In genomic region chr19:9914001-9914314, GRCh38 we compare ENCODE assay signal across 8 cellular contexts. TPM values are rescaled to one million over a fixed set of nuclear protein-coding genes. Genes with fewer than 3 reads are reported as not detected.
A peak's percentile ranks its signal among the peaks of the same experiment; 100 is the strongest.
DNase-seq lines count a peak whose midpoint lies in the region; ATAC-seq and TF ChIP-seq lines count a peak whose summit lies in the region.

No MANE protein-coding gene starts in this region.

- intact Hi-C loops in psoas muscle (cut with DNase I): no loop called here

- TF ChIP-seq CTCF in WI38 (IDR thresholded peaks at IDR 0.05; ENCODE audit: low read depth, low read length) (no peak), foreskin fibroblast (IDR thresholded peaks at IDR 0.05; ENCODE audit: low read depth, low read length) (no peak), psoas muscle (IDR thresholded peaks at IDR 0.05) (no peak)

- ATAC-seq in psoas muscle: no peak

- H3K4me3 ChIP-seq in GM08714 (ENCODE audit: low read length): peak overlapping the region; percentile 39; the same call in 1 of the 2 replicates
- peak overlapping the region; percentile 56 for H3K4me3 ChIP-seq in WI38 (ENCODE audit: low read depth, low read length)
- H3K4me3 ChIP-seq in foreskin fibroblast (ENCODE audit: low read depth in 1 of 2, low read length in 2 of 2): peak overlapping the region; percentile 28 to 49
- peak overlapping the region; percentile 58 for H3K4me3 ChIP-seq in psoas muscle

- DNase-seq in foreskin fibroblast (no peak), psoas muscle (no peak), cortex of kidney (lab: John Stamatoyannopoulos, UW) (no peak), dermis blood vessel endothelial cell (no peak), NCI-H1436 treated with DMSO at 0.1 percent for 48 hours (lab: John Stamatoyannopoulos, UW) (no peak)
- no peak for DNase-seq in stimulated activated CD4-positive, alpha-beta T cell treated with anti-CD3 and anti-CD28 coated beads, Interleukin-2, amount 100 ng/mL, for 24 hours

- no peaks in the 10 kb centered on the region for H3K9me3 ChIP-seq in psoas muscle

- WGBS in psoas muscle, 3 donors: 0 to 3% (median 1%) methylated on average over 11 to 27 of the region's 27 CpGs

- H3K4me1 ChIP-seq in psoas muscle: no peaks in the 10 kb centered on the region

- H3K27ac ChIP-seq in psoas muscle: no peak overlapping the region

- peaks cover 0 to 65% (median 14%) of the 10 kb centered on the region in 3 donors for H3K27me3 ChIP-seq in psoas muscle (ENCODE audit: insufficient read depth in 3 of 3, low read length in 2 of 3)

- H3K36me3 ChIP-seq in psoas muscle (ENCODE audit: insufficient read depth in 1 of 2, low read depth in 1 of 2): no peaks in the 10 kb centered on the region

RNA-seq across cellular contexts. Expression of gene OLFM2, which starts 22.4 kb away (rescaled TPM):
- total RNA-seq in psoas muscle (1 to 10 TPM in 3 of 4 donors, under 1 TPM in 1; 0.48 to 5.1 (median 1.4) TPM), dermis blood vessel endothelial cell (0.65 and 2.2 TPM in 2 replicates)
- polyA plus RNA-seq in psoas muscle: 1 to 10 TPM in 1 of 3 donors, under 1 TPM in 2; 0.88 to 1.0 (median 0.90) TPM
